Comparison of ENCODE assay signal across 8 cellular contexts in the genomic region with DNA sequence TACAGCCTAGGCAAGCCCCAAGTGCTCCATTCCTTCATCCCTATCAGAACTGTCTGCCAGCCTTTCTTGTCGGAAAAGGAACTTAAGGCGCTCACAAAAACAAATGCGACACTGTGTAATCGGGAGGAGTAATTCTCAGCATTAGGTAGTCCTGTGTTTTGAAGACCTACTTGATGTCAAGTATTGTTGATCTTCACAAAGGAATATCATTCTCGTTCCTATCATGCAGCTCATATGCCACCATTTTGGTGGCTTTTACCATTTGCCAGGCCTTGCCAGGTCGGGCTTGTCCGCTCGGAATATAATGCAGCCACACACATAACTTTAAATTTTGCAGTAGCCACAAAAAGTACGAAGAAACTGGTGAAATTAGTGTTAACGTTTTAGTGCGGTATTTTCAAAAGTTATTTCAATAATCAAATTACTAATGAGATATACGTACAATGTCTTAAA. TPM values are rescaled to one million over a fixed set of nuclear protein-coding genes. Genes with fewer than 3 reads are reported as not detected.
DNase-seq lines count a peak whose midpoint lies in the region; ATAC-seq, FAIRE-seq and TF ChIP-seq lines count a peak whose summit lies in the region.

No MANE protein-coding gene starts in this region.

- H3K9me1 ChIP-seq in endothelial cell of umbilical vein (replicated peaks; ENCODE audit: control insufficient read depth, extremely low read depth, insufficient read depth, low read length): no peaks in the 10 kb centered on the region

- intact Hi-C loops in PC-3 (cut with micrococcal nuclease): no loop called here
- intact Hi-C loops in endothelial cell of umbilical vein (cut with micrococcal nuclease): loop anchor here (2.0 to 5.0 kb wide), 3 partner anchors 61 to 1822 kb away; partner anchors contain the start of gene BTBD7

- no peak for ATAC-seq in PC-3
- no peak for ATAC-seq in GM21381 (IDR thresholded peaks at IDR 0.05; ENCODE audit: unreplicated experiment)
- ATAC-seq in GM21528 (IDR thresholded peaks at IDR 0.05; ENCODE audit: low FRiP score, unreplicated experiment): no peak

- no peak for FAIRE-seq in endothelial cell of umbilical vein (lab: Jason Lieb, UNC)

- H3F3A ChIP-seq in PC-3 (ENCODE audit: low read length, unreplicated experiment): no peaks in the 10 kb centered on the region

- H3K27ac ChIP-seq in PC-3 (ENCODE audit: low read length): peak overlapping the region; percentile 96
- peak overlapping the region; percentile 83 for H3K27ac ChIP-seq in endothelial cell of umbilical vein (ENCODE audit: insufficient read depth, low read depth, low read length)
- H3K27ac ChIP-seq in neutrophil: peak overlapping the region; percentile 99

- TF ChIP-seq CTCF in GM12864 (IDR thresholded peaks at IDR 0.05; ENCODE audit: low read depth, low read length, missing control alignments): no peak
- no peak for TF ChIP-seq CTCF in PC-3 (conservative IDR thresholded peaks at IDR 0.05; ENCODE audit: low read depth, low read length)
- no peak for TF ChIP-seq CTCF in endothelial cell of umbilical vein (IDR thresholded peaks at IDR 0.05; ENCODE audit: extremely low read depth in 1 of 2, insufficient read depth in 1 of 2, low read depth in 1 of 2, low read length in 2 of 2)
- TF ChIP-seq CTCF in neutrophil (IDR thresholded peaks at IDR 0.05): no peak

- DNase-seq in A172 (ENCODE audit: low spot score) (peak; percentile 4), GM12864 (ENCODE audit: low read depth) (no peak), PC-3 (peak; percentile 15), endothelial cell of umbilical vein (ENCODE audit: low read depth, low spot score) (no peak), RPMI8226 (no peak)

- peaks cover 29% of the 10 kb centered on the region for H4K20me1 ChIP-seq in PC-3 (ENCODE audit: low read length)
- H4K20me1 ChIP-seq in endothelial cell of umbilical vein (replicated peaks; ENCODE audit: control insufficient read depth, extremely low read depth, insufficient read depth, low read length): peaks cover 13% of the 10 kb centered on the region

- POLR2A ChIA-PET in PC-3 (lab: Charles Lee; ENCODE audit: unreplicated experiment): no interaction called here
- POLR2A ChIA-PET in endothelial cell of umbilical vein (lab: Charles Lee): no interaction called here

- H3K4me3 ChIP-seq in GM12864 (ENCODE audit: low read depth, low read length) (peak overlapping the region; percentile 95), PC-3 (ENCODE audit: low read length) (peak overlapping the region; percentile 90), endothelial cell of umbilical vein (replicated peaks in 1 of 3; ENCODE audit: insufficient read depth in 1 of 3, low read depth in 1 of 3, low read length in 3 of 3) (peak overlapping the region; percentile 37 to 85 (median 85)), neutrophil (ENCODE audit: low read depth in 1 of 2, low read length in 1 of 2) (peak overlapping the region; percentile 88 to 98)

- H3K9me3 ChIP-seq in PC-3 (ENCODE audit: low read length) (no peaks in the 10 kb centered on the region), endothelial cell of umbilical vein (replicated peaks; ENCODE audit: control insufficient read depth, insufficient read depth, low read length) (no peaks in the 10 kb centered on the region), neutrophil (no peaks in the 10 kb centered on the region)

- H3K36me3 ChIP-seq in PC-3 (ENCODE audit: low read depth, low read length) (peaks cover 12% of the 10 kb centered on the region; the same call in 1 of the 2 replicates), endothelial cell of umbilical vein (ENCODE audit: control insufficient read depth in 2 of 2, extremely low read depth in 1 of 2, insufficient read depth in 2 of 2, low read length in 2 of 2) (no peaks in the 10 kb centered on the region), neutrophil (peaks cover 9% of the 10 kb centered on the region)

- H3K4me1 ChIP-seq in PC-3 (ENCODE audit: insufficient read depth, low read length) (peaks cover 15% of the 10 kb centered on the region), endothelial cell of umbilical vein (ENCODE audit: control insufficient read depth, extremely low read depth, insufficient read depth, low read length) (peaks cover 17% of the 10 kb centered on the region), neutrophil (ENCODE audit: control insufficient read depth in 1 of 2, insufficient read depth in 1 of 2, low read depth in 1 of 2, low read length in 1 of 2) (peaks cover 27 to 39% of the 10 kb centered on the region in 2 experiments)

- CTCF ChIA-PET in PC-3 (lab: Charles Lee): no interaction called here
- CTCF ChIA-PET in endothelial cell of umbilical vein (lab: Charles Lee): no interaction called here

- H3K9me2 ChIP-seq in PC-3 (replicated peaks; ENCODE audit: low read length): no peaks in the 10 kb centered on the region

- no peak for TF ChIP-seq POLR2A in endothelial cell of umbilical vein (IDR thresholded peaks at IDR 0.05; ENCODE audit: low read depth, low read length)

- H3K4me2 ChIP-seq in PC-3 (ENCODE audit: low read length) (peak overlapping the region; percentile 88), endothelial cell of umbilical vein (ENCODE audit: insufficient read depth, low read length) (peak overlapping the region; percentile 93)

- dilution Hi-C loops in endothelial cell of umbilical vein (cut with MboI; ENCODE audit: extremely low pct_ligation_motif_present, low sequenced_read_pairs): no loop called here

- H3K79me2 ChIP-seq in PC-3 (ENCODE audit: low read length) (peaks cover 43% of the 10 kb centered on the region), endothelial cell of umbilical vein (ENCODE audit: control insufficient read depth, insufficient read depth, low read length) (peaks cover 37% of the 10 kb centered on the region)

- H3K9ac ChIP-seq in PC-3 (ENCODE audit: low read length) (peak overlapping the region; percentile 100), endothelial cell of umbilical vein (replicated peaks; ENCODE audit: extremely low read depth, insufficient read depth, low read length) (peak overlapping the region; percentile 92)

- H2AFZ ChIP-seq in PC-3 (ENCODE audit: low read length) (peak overlapping the region; percentile 94), endothelial cell of umbilical vein (ENCODE audit: low read depth, low read length) (peak overlapping the region; percentile 90)

- H3K27me3 ChIP-seq in PC-3 (ENCODE audit: low read length) (no peaks in the 10 kb centered on the region), endothelial cell of umbilical vein (ENCODE audit: control insufficient read depth in 2 of 2, insufficient read depth in 2 of 2, low read length in 2 of 2) (no peaks in the 10 kb centered on the region), neutrophil (peaks cover 7% of the 10 kb centered on the region)

- BruUV-seq in PC-3 (replicated peaks; lab: Mats Ljungman, UMichigan): no TSS peak
- BruUV-seq in endothelial cell of umbilical vein (replicated peaks; lab: Mats Ljungman, UMichigan): no TSS peak

TF ChIP-seq in endothelial cell of umbilical vein, 7 proteins besides CTCF, POLR2A, EP300 and RAD21:
- TF ChIP-seq MAX (IDR thresholded peaks at IDR 0.05; ENCODE audit: insufficient read depth, insufficient read length) (no peak), FOS (IDR thresholded peaks at IDR 0.05; ENCODE audit: borderline replicate concordance, insufficient read depth, low read length) (no peak), POLR2AphosphoS5 (IDR thresholded peaks at IDR 0.05; ENCODE audit: insufficient read depth, low read depth, low read length) (no peak), JUN (IDR thresholded peaks at IDR 0.05; ENCODE audit: borderline replicate concordance, insufficient read depth, insufficient read length, low read depth) (no peak), MYC (IDR thresholded peaks at IDR 0.05; ENCODE audit: low read depth, low read length) (no peak), GATA2 (IDR thresholded peaks at IDR 0.05; ENCODE audit: insufficient read depth, insufficient read length, low read depth, low read length) (no peak), EZH2 (IDR thresholded peaks at IDR 0.05; ENCODE audit: borderline replicate concordance, low read depth, low read length, severe bottlenecking) (no peak)
TF ChIP-seq in endothelial cell of umbilical vein: peak in this region for 0.

RNA-seq across cellular contexts. Expression of gene PPP4R3A, which starts 0.9 kb away (rescaled TPM):
- 39.6 and 48.7 TPM in 2 replicates for total RNA-seq in A172 (2014; rRNA removed; shearing (Covaris generic))
- total RNA-seq in PC-3 (2014; rRNA removed) (74.4 and 82.9 TPM in 2 replicates), endothelial cell of umbilical vein (77.0 and 83.5 TPM in 2 replicates)
- 17.5 and 20.5 TPM in 2 replicates for polyA plus RNA-seq in endothelial cell of umbilical vein
- polyA plus RNA-seq in endothelial cell of umbilical vein (2011; cell fraction: cytosol; rRNA removed): 30.8 and 32.2 TPM in 2 replicates
- 70.5 and 80.5 TPM in 2 replicates for polyA plus RNA-seq in endothelial cell of umbilical vein (2011; cell fraction: nucleus; rRNA removed)
- polyA plus RNA-seq in endothelial cell of umbilical vein (2012): 37.8 and 54.0 TPM in 2 replicates
- 35.8 and 37.2 TPM in 2 replicates for polyA minus RNA-seq in endothelial cell of umbilical vein
- 43.8 TPM for polyA minus RNA-seq in endothelial cell of umbilical vein (2011; cell fraction: cytosol; rRNA and poly(A)+ RNA removed)
- polyA minus RNA-seq in endothelial cell of umbilical vein (2011; cell fraction: nucleus; rRNA and poly(A)+ RNA removed): 46.4 and 57.4 TPM in 2 replicates

Comparison
In these comparisons a context has a peak if more than half of its experiments do, and no peak if none do; other contexts are left out.
1. DNase-seq: peak in A172 (single experiment) and PC-3 (single experiment); none in GM12864 (single experiment), endothelial cell of umbilical vein (single experiment) and RPMI8226 (single experiment).
2. Peak in every context shown above with its lines, with median percentiles within 50 percentile points of each other: H3K4me3 ChIP-seq and H3K27ac ChIP-seq.